Comparison of ENCODE assay signal across 8 cellular contexts in the genomic region with DNA sequence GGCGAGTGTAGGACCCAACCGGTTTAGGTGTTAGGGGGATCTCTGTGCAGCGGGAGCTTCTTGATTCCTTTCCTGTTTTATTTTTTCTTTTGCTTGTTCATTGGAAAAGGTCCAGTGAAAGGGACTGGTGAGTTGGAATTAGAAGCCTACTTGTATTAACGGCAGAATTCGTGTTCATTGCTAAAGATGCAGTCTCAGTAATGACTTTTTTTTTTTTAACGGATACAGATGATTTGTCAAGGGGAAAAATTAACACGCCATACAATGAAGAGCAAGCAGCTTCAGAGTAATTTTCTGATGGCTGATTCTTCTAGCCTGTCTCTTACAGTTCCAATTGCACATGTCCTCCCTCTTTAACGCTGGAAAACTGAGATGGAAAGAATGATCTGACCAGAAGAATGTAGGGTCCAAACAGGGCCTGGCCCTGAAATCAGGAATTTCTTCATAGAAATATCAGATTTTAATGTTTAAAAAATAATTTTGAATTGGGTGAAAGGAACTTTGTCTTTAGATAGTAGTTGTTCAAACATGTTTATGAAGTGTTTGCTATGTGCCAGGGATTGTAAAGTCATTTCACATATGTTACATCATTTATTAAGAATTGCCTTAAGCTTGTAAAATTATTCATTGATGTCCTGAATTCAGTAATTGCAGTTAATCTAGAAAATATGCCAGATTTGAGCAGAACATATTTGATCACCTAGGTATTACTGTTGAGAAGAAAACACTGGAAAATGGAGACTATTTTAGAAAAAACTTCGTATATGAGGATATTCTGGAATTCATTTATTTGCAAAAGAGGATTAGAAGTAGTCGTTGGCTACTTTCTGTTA. TPM values are rescaled to one million over a fixed set of nuclear protein-coding genes. Genes with fewer than 3 reads are reported as not detected.
DNase-seq lines count a peak whose midpoint lies in the region; ATAC-seq and TF ChIP-seq lines count a peak whose summit lies in the region.

No MANE protein-coding gene starts in this region.

- H3K4me3 ChIP-seq in BJ (ENCODE audit: low read depth, low read length) = peak overlapping the region; percentile 56
- peak overlapping the region; percentile 92 for H3K4me3 ChIP-seq in adipocyte (ENCODE audit: low read length)
- peak overlapping the region; percentile 86 for H3K4me3 ChIP-seq in iPS-20b (ENCODE audit: low read length)

- DNase-seq in BJ (ENCODE audit: low read depth) (no peak), HT1080 (ENCODE audit: low read depth) (peak; percentile 19), adipocyte (ENCODE audit: low read depth) (peak; percentile 64)
- no peak for DNase-seq in stimulated activated effector memory CD8-positive, alpha-beta T cell treated with anti-CD3 and anti-CD28 coated beads, Interleukin-12 subunit alpha, Interleukin-12 subunit beta, amount 100 ng/mL, for 72 hours (ENCODE audit: low spot score in 2 of 2)

- peak overlapping the region; percentile 91 for H3K4me3 Mint-ChIP-seq in stimulated activated effector memory CD8-positive, alpha-beta T cell treated with anti-CD3 and anti-CD28 coated beads, Interleukin-12 subunit alpha, Interleukin-12 subunit beta, amount 100 ng/mL, for 72 hours

- H3K36me3 Mint-ChIP-seq in stimulated activated effector memory CD8-positive, alpha-beta T cell treated with anti-CD3 and anti-CD28 coated beads, Interleukin-12 subunit alpha, Interleukin-12 subunit beta, amount 100 ng/mL, for 72 hours = peaks cover 49% of the 10 kb centered on the region

- peak overlapping the region; percentile 99 for H3K27ac Mint-ChIP-seq in stimulated activated effector memory CD8-positive, alpha-beta T cell treated with anti-CD3 and anti-CD28 coated beads, Interleukin-12 subunit alpha, Interleukin-12 subunit beta, amount 100 ng/mL, for 72 hours

- H3K4me1 Mint-ChIP-seq in stimulated activated effector memory CD8-positive, alpha-beta T cell treated with anti-CD3 and anti-CD28 coated beads, Interleukin-12 subunit alpha, Interleukin-12 subunit beta, amount 100 ng/mL, for 72 hours = peaks cover 43% of the 10 kb centered on the region

- peaks cover 25% of the 10 kb centered on the region for H3K4me1 ChIP-seq in adipocyte (ENCODE audit: control insufficient read depth, insufficient read depth, low read length)
- peaks cover 11% of the 10 kb centered on the region; the same call in 1 of the 2 replicates for H3K4me1 ChIP-seq in iPS-20b (ENCODE audit: insufficient read depth, low read length)

- H3K36me3 ChIP-seq in BJ (ENCODE audit: control insufficient read depth, insufficient read depth, low read length) = peaks cover 1% of the 10 kb centered on the region; the same call in 1 of the 2 replicates
- H3K36me3 ChIP-seq in adipocyte (ENCODE audit: control insufficient read depth, insufficient read depth, low read length, severe bottlenecking) = peaks cover 4% of the 10 kb centered on the region
- H3K36me3 ChIP-seq in iPS-20b (ENCODE audit: insufficient read depth, low read depth, low read length) = no peaks in the 10 kb centered on the region

- no peak for TF ChIP-seq CTCF in BJ (IDR thresholded peaks at IDR 0.05; ENCODE audit: insufficient read depth, low read depth, low read length)

- H3K27me3 ChIP-seq in BJ (ENCODE audit: control insufficient read depth, insufficient read depth, low read length) (no peaks in the 10 kb centered on the region), adipocyte (replicated peaks; ENCODE audit: control insufficient read depth, insufficient read depth, low read length) (no peaks in the 10 kb centered on the region), iPS-20b (ENCODE audit: insufficient read depth, low read length) (no peaks in the 10 kb centered on the region)

- ATAC-seq in stimulated activated effector memory CD8-positive, alpha-beta T cell treated with anti-CD3 and anti-CD28 coated beads, Interleukin-12 subunit alpha, Interleukin-12 subunit beta, amount 100 ng/mL, for 72 hours = no peak
- ATAC-seq in GM21576 (IDR thresholded peaks at IDR 0.05; ENCODE audit: unreplicated experiment) = no peak
- no peak for ATAC-seq in HG03108 (IDR thresholded peaks at IDR 0.05; ENCODE audit: unreplicated experiment)
- ATAC-seq in HG03565 (IDR thresholded peaks at IDR 0.05; ENCODE audit: unreplicated experiment) = no peak

- H3K9ac ChIP-seq in adipocyte (ENCODE audit: low read length) (peak overlapping the region; percentile 99), iPS-20b (ENCODE audit: low read depth, low read length) (peak overlapping the region; percentile 87)

- H3K9me3 ChIP-seq in adipocyte (ENCODE audit: control insufficient read depth, low read length) = no peaks in the 10 kb centered on the region
- no peaks in the 10 kb centered on the region for H3K9me3 ChIP-seq in iPS-20b (ENCODE audit: insufficient read depth, low read depth, low read length)

- POLR2A ChIA-PET in BJ (lab: Charles Lee) = interaction anchor here (0.6 kb wide), 1 partner anchor 137 kb away, joined by 9 read pairs; no protein-coding TSS in a partner anchor

- H3K27ac ChIP-seq in iPS-20b (ENCODE audit: low read length) = no peak overlapping the region

- no peaks in the 10 kb centered on the region for H3K9me3 Mint-ChIP-seq in stimulated activated effector memory CD8-positive, alpha-beta T cell treated with anti-CD3 and anti-CD28 coated beads, Interleukin-12 subunit alpha, Interleukin-12 subunit beta, amount 100 ng/mL, for 72 hours

- CTCF ChIA-PET in BJ (lab: Yijun Ruan, JAX) = interaction anchor here (0.7 to 1.5 kb wide), 4 partner anchors 18 to 102 kb away, joined by 3 to 5 read pairs (median 3); no protein-coding TSS in a partner anchor

RNA-seq across cellular contexts. Expression of gene MAPK6, which starts 1.4 kb away (rescaled TPM):
- polyA plus RNA-seq in BJ (2011; rRNA removed) = 21.2 and 44.8 TPM in 2 replicates
- polyA minus RNA-seq in BJ (2011; rRNA and poly(A)+ RNA removed) = 25.4 and 26.3 TPM in 2 replicates
- total RNA-seq in HT1080 (2014; rRNA removed; shearing (Covaris generic)) = 48.3 and 49.4 TPM in 2 replicates
- polyA plus RNA-seq in HT1080 (2015; cell fraction: cytosol; rRNA removed) = 43.1 and 55.4 TPM in 2 replicates
- polyA plus RNA-seq in HT1080 (2015; cell fraction: nucleus; rRNA removed) = 31.3 and 33.4 TPM in 2 replicates

RNA-seq across cellular contexts. Expression of gene LEO1, which starts 48.9 kb away (rescaled TPM):
- polyA plus RNA-seq in BJ (2011; rRNA removed) = 1.3 and 4.5 TPM in 2 replicates
- polyA minus RNA-seq in BJ (2011; rRNA and poly(A)+ RNA removed) = 0.76 and 2.5 TPM in 2 replicates
- 27.8 and 32.1 TPM in 2 replicates for total RNA-seq in HT1080 (2014; rRNA removed; shearing (Covaris generic))
- polyA plus RNA-seq in HT1080 (2015; cell fraction: cytosol; rRNA removed) = 20.4 and 22.1 TPM in 2 replicates
- 19.9 and 26.3 TPM in 2 replicates for polyA plus RNA-seq in HT1080 (2015; cell fraction: nucleus; rRNA removed)

Comparison
In these comparisons a context has a peak if more than half of its experiments do, and no peak if none do; other contexts are left out.
1. DNase-seq: peak in HT1080 (single experiment) and adipocyte (single experiment); none in BJ (single experiment) and stimulated activated effector memory CD8-positive, alpha-beta T cell treated with anti-CD3 and anti-CD28 coated beads, Interleukin-12 subunit alpha, Interleukin-12 subunit beta, amount 100 ng/mL, for 72 hours (0 of 2).
2. Peak in every context shown above with its lines, with median percentiles within 50 percentile points of each other: H3K4me3 ChIP-seq.